8 cellular contexts compared by ENCODE assay signal in the genomic region with DNA sequence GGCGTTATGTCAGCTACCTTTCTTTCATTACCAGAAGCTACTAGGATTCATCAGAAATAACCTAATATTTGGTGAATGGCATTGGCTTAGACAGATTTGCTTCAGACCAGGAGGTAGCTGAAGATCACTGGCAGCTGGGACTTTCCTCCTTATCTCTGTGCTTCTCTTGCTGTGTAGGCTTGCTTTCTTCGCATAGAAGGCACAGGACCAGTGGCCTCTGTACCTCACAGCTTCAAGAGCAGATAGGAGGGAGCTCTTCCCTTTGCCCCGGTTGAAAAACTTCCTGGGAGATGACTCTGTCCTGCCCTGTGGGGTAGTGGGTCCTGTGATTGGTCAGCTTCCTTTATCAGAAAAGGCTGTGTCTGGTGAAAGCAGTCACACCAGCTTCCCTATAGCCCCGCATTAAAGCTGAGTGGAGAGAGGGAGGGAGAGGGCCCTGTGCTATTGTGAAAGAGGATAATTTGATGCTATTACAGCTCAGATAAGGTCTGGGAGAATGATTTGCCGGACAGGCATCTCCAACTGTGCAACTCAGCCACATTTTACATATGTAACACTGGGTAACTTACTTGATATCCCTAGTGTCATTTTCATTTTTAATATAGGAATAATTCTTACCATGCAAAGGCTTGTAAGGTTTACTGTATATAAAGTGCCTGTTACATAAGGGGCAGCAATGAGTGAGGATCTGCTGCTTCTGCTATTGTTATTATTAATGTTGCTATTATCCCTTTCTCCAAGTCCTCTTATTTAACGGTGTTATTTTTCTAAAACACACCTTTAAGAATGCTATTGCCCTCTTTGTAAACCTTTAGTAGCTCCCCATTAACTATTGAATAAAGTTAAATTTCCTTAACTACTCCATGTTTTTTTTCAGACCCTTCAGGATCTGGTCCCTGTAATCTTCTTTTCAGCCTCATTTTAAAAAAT. TPM values are rescaled to one million over a fixed set of nuclear protein-coding genes. Genes with fewer than 3 reads are reported as not detected.
DNase-seq lines count a peak whose midpoint lies in the region; ATAC-seq and TF ChIP-seq lines count a peak whose summit lies in the region.

No MANE protein-coding gene starts in this region.

- H3K9ac ChIP-seq in SK-N-SH, result peak overlapping the region; percentile 57; the same call in 1 of the 2 replicates

- CTCF ChIA-PET in HEK293T (lab: Yijun Ruan, JAX) (interaction anchor here (0.5 to 1.1 kb wide), 4 partner anchors 8 to 314 kb away, joined by 3 to 5 read pairs (median 3); no protein-coding TSS in a partner anchor), SK-N-SH (lab: Yijun Ruan, JAX) (interaction anchor here (0.7 to 1.3 kb wide), 5 partner anchors 17 to 648 kb away, joined by 3 to 4 read pairs (median 3); no protein-coding TSS in a partner anchor)

- TF ChIP-seq CTCF in SK-N-SH (IDR thresholded peaks at IDR 0.05) (no peak), left ventricle myocardium inferior (IDR thresholded peaks at IDR 0.05; ENCODE audit: borderline replicate concordance) (no peak)

- peaks cover 85% of the 10 kb centered on the region for H3K79me2 ChIP-seq in SK-N-SH (ENCODE audit: insufficient read depth)

- H3K36me3 ChIP-seq in SK-N-SH (replicated peaks in 1 of 2; ENCODE audit: control insufficient read depth in 1 of 2, insufficient read depth in 2 of 2, low read length in 1 of 2) (peaks cover 0 to 13% of the 10 kb centered on the region in 2 experiments), left ventricle myocardium inferior (no peaks in the 10 kb centered on the region)

- no peaks in the 10 kb centered on the region for H3K9me3 ChIP-seq in SK-N-SH
- peaks cover 5% of the 10 kb centered on the region for H3K9me3 ChIP-seq in left ventricle myocardium inferior (replicated peaks)

- WGBS in SK-N-SH (ENCODE audit: low lambda C conversion rate), result 13% methylated on average over 5 of the region's 6 CpGs

- peaks cover 8% of the 10 kb centered on the region for H3K4me1 Mint-ChIP-seq in stimulated activated effector memory CD8-positive, alpha-beta T cell treated with anti-CD3 and anti-CD28 coated beads, Interleukin-12 subunit alpha, Interleukin-12 subunit beta, amount 100 ng/mL, for 72 hours
- peaks cover 9% of the 10 kb centered on the region for H3K4me1 Mint-ChIP-seq in activated T-cell treated with anti-CD3 and anti-CD28 coated beads, Interleukin-2, amount 50 U/mL, for 4 hours (ENCODE audit: low read depth)

- peak overlapping the region; percentile 87 to 93 for H3K27ac ChIP-seq in SK-N-SH (ENCODE audit: low read depth in 2 of 2, low read length in 1 of 2)
- peak overlapping the region; percentile 74 for H3K27ac ChIP-seq in left ventricle myocardium inferior (replicated peaks)

- no peak for ATAC-seq in stimulated activated effector memory CD8-positive, alpha-beta T cell treated with anti-CD3 and anti-CD28 coated beads, Interleukin-12 subunit alpha, Interleukin-12 subunit beta, amount 100 ng/mL, for 72 hours
- ATAC-seq in HG02973 (IDR thresholded peaks at IDR 0.05; ENCODE audit: unreplicated experiment) (no peak), GM21390 (IDR thresholded peaks at IDR 0.05; ENCODE audit: unreplicated experiment) (no peak)
- ATAC-seq in activated T-cell treated with anti-CD3 and anti-CD28 coated beads, Interleukin-2, amount 50 U/mL, for 4 hours, result no peak

- H3K27me3 Mint-ChIP-seq in activated T-cell treated with anti-CD3 and anti-CD28 coated beads, Interleukin-2, amount 50 U/mL, for 4 hours (ENCODE audit: low read depth), result no peaks in the 10 kb centered on the region

- POLR2A ChIA-PET in HEK293T (lab: Yijun Ruan, JAX), result interaction anchor here (0.7 to 1.3 kb wide), 3 partner anchors 11 to 31 kb away, joined by 3 read pairs; no protein-coding TSS in a partner anchor
- POLR2A ChIA-PET in SK-N-SH (lab: Yijun Ruan, JAX), result interaction anchor here (0.5 to 1.1 kb wide), 2 partner anchors 120 to 416 kb away, joined by 3 read pairs; no protein-coding TSS in a partner anchor

- no peaks in the 10 kb centered on the region for H4K20me1 ChIP-seq in SK-N-SH (ENCODE audit: insufficient read depth)

- no peaks in the 10 kb centered on the region for H3K27me3 ChIP-seq in SK-N-SH (ENCODE audit: insufficient read depth)
- H3K27me3 ChIP-seq in left ventricle myocardium inferior (ENCODE audit: low read depth), result no peaks in the 10 kb centered on the region

- no peak overlapping the region for H3K4me3 Mint-ChIP-seq in stimulated activated effector memory CD8-positive, alpha-beta T cell treated with anti-CD3 and anti-CD28 coated beads, Interleukin-12 subunit alpha, Interleukin-12 subunit beta, amount 100 ng/mL, for 72 hours
- no peak overlapping the region for H3K4me3 Mint-ChIP-seq in activated T-cell treated with anti-CD3 and anti-CD28 coated beads, Interleukin-2, amount 50 U/mL, for 4 hours

- H3K36me3 Mint-ChIP-seq in stimulated activated effector memory CD8-positive, alpha-beta T cell treated with anti-CD3 and anti-CD28 coated beads, Interleukin-12 subunit alpha, Interleukin-12 subunit beta, amount 100 ng/mL, for 72 hours, result peaks cover 6% of the 10 kb centered on the region
- peaks cover 27% of the 10 kb centered on the region for H3K36me3 Mint-ChIP-seq in activated T-cell treated with anti-CD3 and anti-CD28 coated beads, Interleukin-2, amount 50 U/mL, for 4 hours (ENCODE audit: insufficient read depth)

- no peaks in the 10 kb centered on the region for H3K9me3 Mint-ChIP-seq in stimulated activated effector memory CD8-positive, alpha-beta T cell treated with anti-CD3 and anti-CD28 coated beads, Interleukin-12 subunit alpha, Interleukin-12 subunit beta, amount 100 ng/mL, for 72 hours
- H3K9me3 Mint-ChIP-seq in activated T-cell treated with anti-CD3 and anti-CD28 coated beads, Interleukin-2, amount 50 U/mL, for 4 hours, result peaks cover 3% of the 10 kb centered on the region

- no peaks in the 10 kb centered on the region for H3K9me2 ChIP-seq in SK-N-SH

- peak in 1 of 2 experiments; percentile 78; a peak in 1 of 4 replicates for TF ChIP-seq EP300 in SK-N-SH (IDR thresholded peaks at IDR 0.05; ENCODE audit: borderline replicate concordance in 1 of 2, low read depth in 1 of 2, low read length in 1 of 2)

- intact Hi-C loops in left ventricle myocardium inferior (cut with micrococcal nuclease), result no loop called here

- peaks cover 42% of the 10 kb centered on the region for H3F3A ChIP-seq in SK-N-SH (replicated peaks; ENCODE audit: insufficient read depth)

- peak overlapping the region; percentile 29 for H3K27ac Mint-ChIP-seq in stimulated activated effector memory CD8-positive, alpha-beta T cell treated with anti-CD3 and anti-CD28 coated beads, Interleukin-12 subunit alpha, Interleukin-12 subunit beta, amount 100 ng/mL, for 72 hours

- peak; percentile 41 for TF ChIP-seq RAD21 in SK-N-SH (IDR thresholded peaks at IDR 0.05; ENCODE audit: low read length)

- peak overlapping the region; percentile 78 for H3K4me2 ChIP-seq in SK-N-SH

- H3K4me3 ChIP-seq in SK-N-SH (ENCODE audit: low read depth in 2 of 2, low read length in 1 of 2) (peak overlapping the region; percentile 7 to 27; a peak in 2 of 4 replicates), left ventricle myocardium inferior (peak overlapping the region; percentile 9)

- peak overlapping the region; percentile 68 for H2AFZ ChIP-seq in SK-N-SH (ENCODE audit: low read depth)

- H3K4me1 ChIP-seq in SK-N-SH (ENCODE audit: control insufficient read depth in 1 of 2, insufficient read depth in 2 of 2, low read depth in 1 of 2, low read length in 1 of 2) (peaks cover 14 to 52% of the 10 kb centered on the region in 2 experiments), left ventricle myocardium inferior (peaks cover 83% of the 10 kb centered on the region)

- DNase-seq in HEK293T (ENCODE audit: extremely low spot score), result peak; percentile 52
- peak; percentile 76 for DNase-seq in SK-N-SH
- DNase-seq in left ventricle myocardium inferior, result no peak
- no peak for DNase-seq in stimulated activated effector memory CD8-positive, alpha-beta T cell treated with anti-CD3 and anti-CD28 coated beads, Interleukin-12 subunit alpha, Interleukin-12 subunit beta, amount 100 ng/mL, for 72 hours (ENCODE audit: low spot score in 2 of 2)
- DNase-seq in stimulated activated CD4-positive, alpha-beta T cell treated with anti-CD3 and anti-CD28 coated beads, Interleukin-12 subunit alpha, Interleukin-12 subunit beta, amount 100 ng/mL, for 4 hours, result no peak
- no peak for DNase-seq in activated T-cell treated with anti-CD3 and anti-CD28 coated beads, Interleukin-2, amount 50 U/mL, for 4 hours

TF ChIP-seq in HEK293T, 16 proteins besides CTCF, POLR2A, EP300 and RAD21 (continues in another document):
- TF ChIP-seq ELF4 (IDR thresholded peaks at IDR 0.05), result no peak
- TF ChIP-seq TARDBP (IDR thresholded peaks at IDR 0.05), result no peak
- no peak for TF ChIP-seq BHLHE40 (IDR thresholded peaks at IDR 0.05; ENCODE audit: borderline replicate concordance)
- TF ChIP-seq ZNF384 (IDR thresholded peaks at IDR 0.05), result no peak
- no peak for TF ChIP-seq FOXA1 (IDR thresholded peaks at IDR 0.05)
- TF ChIP-seq CTBP1 (IDR thresholded peaks at IDR 0.05; ENCODE audit: borderline replicate concordance), result no peak
- TF ChIP-seq NFRKB (IDR thresholded peaks at IDR 0.05), result no peak
- no peak for TF ChIP-seq SP1 (IDR thresholded peaks at IDR 0.05)
- no peak for TF ChIP-seq FOXK2 (IDR thresholded peaks at IDR 0.05)

TF ChIP-seq in SK-N-SH, 30 proteins besides CTCF, POLR2A, EP300 and RAD21 (continues in another document):
- TF ChIP-seq GABPA (IDR thresholded peaks at IDR 0.05; ENCODE audit: low read depth), result peak; percentile 68
- TF ChIP-seq ELF1 (IDR thresholded peaks at IDR 0.05), result no peak
- no peak for TF ChIP-seq CHD2 (IDR thresholded peaks at IDR 0.05; ENCODE audit: low read length, partially characterized antibody)
- TF ChIP-seq RCOR1 (IDR thresholded peaks at IDR 0.05; ENCODE audit: low read length), result peak; percentile 83
- TF ChIP-seq POLR2AphosphoS5 (IDR thresholded peaks at IDR 0.05; ENCODE audit: low read depth, low read length), result peak; percentile 22; the same call in 1 of the 2 replicates
- TF ChIP-seq, protein P1, sequence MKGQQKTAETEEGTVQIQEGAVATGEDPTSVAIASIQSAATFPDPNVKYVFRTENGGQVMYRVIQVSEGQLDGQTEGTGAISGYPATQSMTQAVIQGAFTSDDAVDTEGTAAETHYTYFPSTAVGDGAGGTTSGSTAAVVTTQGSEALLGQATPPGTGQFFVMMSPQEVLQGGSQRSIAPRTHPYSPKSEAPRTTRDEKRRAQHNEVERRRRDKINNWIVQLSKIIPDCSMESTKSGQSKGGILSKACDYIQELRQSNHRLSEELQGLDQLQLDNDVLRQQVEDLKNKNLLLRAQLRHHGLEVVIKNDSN (IDR thresholded peaks at IDR 0.05; ENCODE audit: borderline replicate concordance, low read depth), result no peak
- peak; percentile 18; the same call in 1 of the 2 replicates for TF ChIP-seq FOSL2 (IDR thresholded peaks at IDR 0.05; ENCODE audit: borderline replicate concordance, low read depth)
- TF ChIP-seq RFX5 (IDR thresholded peaks at IDR 0.05; ENCODE audit: low read length), result peak; percentile 71
- TF ChIP-seq MXI1 (IDR thresholded peaks at IDR 0.05; ENCODE audit: low read depth, low read length), result peak; percentile 86

RNA-seq across cellular contexts. Expression of a gene that starts 31.6 kb away (rescaled TPM):
- 43.9 and 63.9 TPM in 2 replicates for polyA plus RNA-seq in SK-N-SH (2012; rRNA removed)
- polyA plus RNA-seq in SK-N-SH (2012; cell fraction: cytosol; rRNA removed), result 61.1 and 62.8 TPM in 2 replicates
- 23.5 and 55.4 TPM in 2 replicates for polyA plus RNA-seq in SK-N-SH (2012; cell fraction: nucleus; rRNA removed)
- total RNA-seq in left ventricle myocardium inferior, result 55.8 TPM
- total RNA-seq in activated T-cell treated with anti-CD3 and anti-CD28 coated beads, Interleukin-2, amount 50 U/mL, for 4 hours, result 10 to 100 TPM; 29.6 to 31.9 (median 31.5) TPM

Comparison
In these comparisons a context has a peak if more than half of its experiments do, and no peak if none do; other contexts are left out.
1. DNase-seq: peak in HEK293T (single experiment) and SK-N-SH (single experiment); none in left ventricle myocardium inferior (single experiment), stimulated activated effector memory CD8-positive, alpha-beta T cell treated with anti-CD3 and anti-CD28 coated beads, Interleukin-12 subunit alpha, Interleukin-12 subunit beta, amount 100 ng/mL, for 72 hours (0 of 2), stimulated activated CD4-positive, alpha-beta T cell treated with anti-CD3 and anti-CD28 coated beads, Interleukin-12 subunit alpha, Interleukin-12 subunit beta, amount 100 ng/mL, for 4 hours (single experiment) and activated T-cell treated with anti-CD3 and anti-CD28 coated beads, Interleukin-2, amount 50 U/mL, for 4 hours (single experiment).